ENCODE assay signal across 23 cellular contexts in genomic region chr20:10883166-10883565, GRCh38.
"Had no signal": no experiment of that assay in that cellular context is flagged by ENCODE, and none has a peak within 500 bp of the region (broad histone marks: within the 10 kb centered on the region; RNA-seq: fewer than 3 reads in every experiment).

No MANE protein-coding gene starts in this region.

- H3K4me3 ChIP-seq: mucosa of descending colon, spleen, suprapubic skin, tibial artery had no signal

- ATAC-seq: activated CD4-positive, CD25-positive, alpha-beta regulatory T cell treated with anti-CD3 and anti-CD28 coated beads, Interleukin-2, amount 50 U/mL, for 24 hours; activated naive CD8-positive, alpha-beta T cell treated with anti-CD3 and anti-CD28 coated beads, Interleukin-2, amount 50 U/mL, for 24 hours; esophagus mucosa; left cardiac atrium; left ventricle myocardium superior; mucosa of descending colon; natural killer cell treated with Interleukin-12 subunit alpha and Interleukin-12 subunit beta and Interleukin-15 and Interleukin-18, amount 100 ng/mL, for 72 hours; right cardiac atrium had no signal

- H3K36me3 ChIP-seq: spleen, suprapubic skin, tibial artery, WERI-Rb-1 had no signal

- H3K9me3 ChIP-seq: mucosa of descending colon, suprapubic skin, tibial artery had no signal

- H3K27me3 ChIP-seq: spleen, suprapubic skin, tibial artery had no signal

- DNase-seq: activated CD4-positive, alpha-beta T cell treated with anti-CD3 and anti-CD28 coated beads for 48 hours; activated CD4-positive, alpha-beta T cell treated with anti-CD3 and anti-CD28 coated beads, Interleukin-2, amount 50 U/mL, for 48 hours; activated CD8-positive, alpha-beta memory T cell treated with anti-CD3 and anti-CD28 coated beads for 24 hours; activated effector memory CD4-positive, alpha-beta T cell treated with anti-CD3 and anti-CD28 coated beads, Interleukin-2, amount 50 U/mL, for 16 hours; activated naive CD8-positive, alpha-beta T cell treated with anti-CD3 and anti-CD28 coated beads, Interleukin-2, amount 50 U/mL, for 24 hours; amygdala; caudate nucleus; foreskin fibroblast; head of caudate nucleus; hippocampal formation; left cardiac atrium; left ventricle myocardium superior; mucosa of descending colon; posterior cingulate gyrus; right cardiac atrium; spleen; stimulated activated naive CD4-positive, alpha-beta T cell; tibial artery; WERI-Rb-1 had no signal

- H3K4me1 ChIP-seq: suprapubic skin, tibial artery had no signal
